ENCODE assay signal across 13 cellular contexts in genomic region chr1:232622981-232623380, GRCh38. TPM values are rescaled to one million over a fixed set of nuclear protein-coding genes. Genes with fewer than 3 reads are reported as not detected.
DNase-seq lines count a peak whose midpoint lies in the region; ATAC-seq, FAIRE-seq and TF ChIP-seq lines count a peak whose summit lies in the region.
"Had no signal": no experiment of that assay in that cellular context is flagged by ENCODE, and none has a peak within 500 bp of the region (broad histone marks: within the 10 kb centered on the region; RNA-seq: fewer than 3 reads in every experiment).

No MANE protein-coding gene starts in this region.

- H3K27ac ChIP-seq in HUES48 (ENCODE audit: low read depth, low read length), result peak overlapping the region; percentile 56

- H3K4me3 ChIP-seq in HUES48 (ENCODE audit: low read depth, low read length), result no peak overlapping the region; the same call in 1 of the 2 replicates
- H3K4me3 ChIP-seq in choroid plexus epithelial cell (ENCODE audit: low read depth, low read length), result no peak overlapping the region

- no peak overlapping the region for H3K27ac Mint-ChIP-seq in natural killer cell treated with Interleukin-12 subunit alpha and Interleukin-12 subunit beta and Interleukin-15 and Interleukin-18, amount 100 ng/mL, for 72 hours

- H3K36me3 ChIP-seq in HUES48 (ENCODE audit: control insufficient read depth, insufficient read depth, low read length), result no peaks in the 10 kb centered on the region

- DNase-seq in COLO668 (lab: John Stamatoyannopoulos, UW; ENCODE audit: unreplicated experiment), result peak; percentile 60
- peak; percentile 46 for DNase-seq in choroid plexus epithelial cell (ENCODE audit: low read depth)
- DNase-seq in iPS-NIHi7 (ENCODE audit: extremely low spot score), result peak; percentile 70
- no peak for DNase-seq in natural killer cell treated with Interleukin-12 subunit alpha and Interleukin-12 subunit beta and Interleukin-15 and Interleukin-18, amount 100 ng/mL, for 72 hours (ENCODE audit: low spot score)
- no peak for DNase-seq in stimulated activated CD4-positive, alpha-beta T cell treated with anti-CD3 and anti-CD28 coated beads, Interleukin-4, amount 100 ng/mL, for 1 hour
- DNase-seq in NCI-H1417 treated with DMSO at 0.1 percent for 48 hours (lab: John Stamatoyannopoulos, UW), result no peak
- DNase-seq in GM12892 (ENCODE audit: insufficient read length), result no peak
- DNase-seq: activated naive CD4-positive, alpha-beta T cell; foreskin melanocyte had no signal

- no peak for TF ChIP-seq CTCF in choroid plexus epithelial cell (conservative IDR thresholded peaks at IDR 0.05; ENCODE audit: low read depth, low read length)

- no peak for ATAC-seq in natural killer cell treated with Interleukin-12 subunit alpha and Interleukin-12 subunit beta and Interleukin-15 and Interleukin-18, amount 100 ng/mL, for 72 hours

- peaks cover 3% of the 10 kb centered on the region for H3K27me3 ChIP-seq in HUES48 (ENCODE audit: control insufficient read depth, insufficient read depth, low read length)

- no peaks in the 10 kb centered on the region for H3K9me3 ChIP-seq in HUES48 (ENCODE audit: control insufficient read depth, insufficient read depth, low read length)

- H3K27me3 Mint-ChIP-seq in natural killer cell treated with Interleukin-12 subunit alpha and Interleukin-12 subunit beta and Interleukin-15 and Interleukin-18, amount 100 ng/mL, for 72 hours, result peaks cover 39 to 45% of the 10 kb centered on the region in 2 donors
- H3K27me3 Mint-ChIP-seq: brain had no signal

- no peaks in the 10 kb centered on the region for H3K36me3 Mint-ChIP-seq in natural killer cell treated with Interleukin-12 subunit alpha and Interleukin-12 subunit beta and Interleukin-15 and Interleukin-18, amount 100 ng/mL, for 72 hours

- no peak for FAIRE-seq in GM12892 (lab: Jason Lieb, UNC)
- FAIRE-seq: HTR-8/SVneo, keratinocyte had no signal

- no peaks in the 10 kb centered on the region for H3K9me3 Mint-ChIP-seq in natural killer cell treated with Interleukin-12 subunit alpha and Interleukin-12 subunit beta and Interleukin-15 and Interleukin-18, amount 100 ng/mL, for 72 hours
- H3K9me3 Mint-ChIP-seq: brain had no signal

- no peak for TF ChIP-seq POLR2A in GM12892 (IDR thresholded peaks at IDR 0.05; ENCODE audit: low read depth, low read length)

- H3K9ac ChIP-seq in HUES48 (ENCODE audit: low read depth, low read length), result no peak overlapping the region

- H3K4me3 Mint-ChIP-seq in natural killer cell treated with Interleukin-12 subunit alpha and Interleukin-12 subunit beta and Interleukin-15 and Interleukin-18, amount 100 ng/mL, for 72 hours, result no peak overlapping the region

- peaks cover 0 to 6% of the 10 kb centered on the region in 2 donors for H3K4me1 Mint-ChIP-seq in natural killer cell treated with Interleukin-12 subunit alpha and Interleukin-12 subunit beta and Interleukin-15 and Interleukin-18, amount 100 ng/mL, for 72 hours (ENCODE audit: low read depth in 2 of 2)

- peaks cover 71% of the 10 kb centered on the region for H3K4me1 ChIP-seq in HUES48 (ENCODE audit: control insufficient read depth, insufficient read depth, low read length)

RNA-seq across cellular contexts. Expression of gene SIPA1L2, which starts 7.0 kb away (rescaled TPM):
- total RNA-seq in natural killer cell treated with Interleukin-12 subunit alpha and Interleukin-12 subunit beta and Interleukin-15 and Interleukin-18, amount 100 ng/mL, for 72 hours, result 1 to 10 TPM; 2.4 to 3.7 TPM
- polyA plus RNA-seq in GM12892 (2012; ENCODE audit: missing spikeins), result not detected

Comparison
In these comparisons a context has a peak if more than half of its experiments do, and no peak if none do; other contexts are left out.
1. DNase-seq: peak in COLO668 (single experiment), choroid plexus epithelial cell (single experiment) and iPS-NIHi7 (single experiment); none in natural killer cell treated with Interleukin-12 subunit alpha and Interleukin-12 subunit beta and Interleukin-15 and Interleukin-18, amount 100 ng/mL, for 72 hours (single experiment), stimulated activated CD4-positive, alpha-beta T cell treated with anti-CD3 and anti-CD28 coated beads, Interleukin-4, amount 100 ng/mL, for 1 hour (single experiment), NCI-H1417 treated with DMSO at 0.1 percent for 48 hours (single experiment) and GM12892 (single experiment).